In the genomic region with DNA sequence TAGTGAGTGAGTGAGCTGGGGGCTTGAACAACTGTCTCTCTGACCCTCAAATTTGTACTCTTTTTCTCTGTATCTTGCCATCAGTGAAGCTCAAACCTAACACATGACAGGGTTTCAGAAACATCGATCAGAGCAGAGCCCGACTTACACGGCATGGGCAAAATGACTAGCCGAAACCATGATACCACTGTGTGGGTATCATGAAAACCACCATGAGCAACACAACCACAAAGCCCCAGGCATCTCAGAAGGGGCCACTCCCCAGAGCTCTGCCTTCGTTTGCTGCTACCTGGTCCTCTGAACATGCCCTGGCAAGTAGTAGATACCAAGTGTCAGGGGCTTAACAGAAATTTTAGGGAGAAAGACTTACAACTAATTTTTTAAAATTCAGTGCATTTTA, we compare ENCODE assay signal across 19 cellular contexts.
DNase-seq lines count a peak whose midpoint lies in the region; ATAC-seq lines count a peak whose summit lies in the region.
"Had no signal": no experiment of that assay in that cellular context is flagged by ENCODE, and none has a peak within 500 bp of the region (broad histone marks: within the 10 kb centered on the region; RNA-seq: fewer than 3 reads in every experiment).

No MANE protein-coding gene starts in this region.

- H3K4me1 Mint-ChIP-seq in activated T-cell treated with anti-CD3 and anti-CD28 coated beads, Interleukin-2, amount 50 U/mL, for 4 hours (ENCODE audit: low read depth), result no peaks in the 10 kb centered on the region
- H3K4me1 Mint-ChIP-seq in activated T-cell treated with anti-CD3 and anti-CD28 coated beads, Interleukin-2, amount 50 U/mL, for 24 hours (ENCODE audit: low read depth), result peaks cover 4% of the 10 kb centered on the region
- no peaks in the 10 kb centered on the region for H3K4me1 Mint-ChIP-seq in T-helper 2 cell treated with Interferon-gamma antibody and Interleukin-4, amounts not matched to agents 5 μg/mL and 100 μg/mL, for 36 hours (ENCODE audit: low read depth)
- H3K4me1 Mint-ChIP-seq: stimulated activated naive B cell treated with anti-CD40 and anti-IgM and Interleukin-4, amounts not matched to agents 10 μg/mL and 1 μg/mL and 100 μg/mL, for 72 hours had no signal

- ATAC-seq in activated T-cell treated with anti-CD3 and anti-CD28 coated beads, Interleukin-2, amount 50 U/mL, for 4 hours, result peak; percentile 65 to 67
- ATAC-seq in HG03378 (IDR thresholded peaks at IDR 0.05; ENCODE audit: unreplicated experiment) (peak; percentile 46), GM21528 (IDR thresholded peaks at IDR 0.05; ENCODE audit: low FRiP score, unreplicated experiment) (no peak)
- ATAC-seq: stimulated activated naive B cell treated with anti-CD40 and anti-IgM and Interleukin-4, amounts not matched to agents 10 μg/mL and 1 μg/mL and 100 μg/mL, for 72 hours had no signal

- peaks cover 5% of the 10 kb centered on the region for H3K9me3 Mint-ChIP-seq in activated T-cell treated with anti-CD3 and anti-CD28 coated beads, Interleukin-2, amount 50 U/mL, for 4 hours
- peaks cover 11% of the 10 kb centered on the region for H3K9me3 Mint-ChIP-seq in activated T-cell treated with anti-CD3 and anti-CD28 coated beads, Interleukin-2, amount 50 U/mL, for 24 hours
- no peaks in the 10 kb centered on the region for H3K9me3 Mint-ChIP-seq in T-helper 2 cell treated with Interferon-gamma antibody and Interleukin-4, amounts not matched to agents 5 μg/mL and 100 μg/mL, for 36 hours
- H3K9me3 Mint-ChIP-seq: stimulated activated naive B cell treated with anti-CD40 and anti-IgM and Interleukin-4, amounts not matched to agents 10 μg/mL and 1 μg/mL and 100 μg/mL, for 72 hours had no signal

- no peak for DNase-seq in activated T-cell treated with anti-CD3 and anti-CD28 coated beads, Interleukin-2, amount 50 U/mL, for 4 hours
- no peak for DNase-seq in activated T-cell treated with anti-CD3 and anti-CD28 coated beads, Interleukin-2, amount 50 U/mL, for 24 hours
- peak; percentile 16 for DNase-seq in T-helper 2 cell treated with Interferon-gamma antibody and Interleukin-4, amounts not matched to agents 5 μg/mL and 100 μg/mL, for 36 hours (ENCODE audit: low spot score)
- DNase-seq in stimulated activated CD8-positive, alpha-beta memory T cell treated with anti-CD3 and anti-CD28 coated beads, Interleukin-4, amount 100 ng/mL, for 48 hours, result peak; percentile 50
- DNase-seq in DMS79 (lab: John Stamatoyannopoulos, UW), result no peak
- no peak for DNase-seq in cerebellum (ENCODE audit: low spot score)
- DNase-seq: activated CD4-positive, CD25-positive, alpha-beta regulatory T cell; cortex of kidney; erythroblast; GDM1; HCEC 1CT; head of caudate nucleus; kidney glomerular epithelial cell; NCI-H187 treated with DMSO at 0.1 percent for 48 hours; NCI-H524 treated with DMSO at 0.1 percent for 48 hours; stimulated activated naive B cell treated with anti-CD40 and anti-IgM and Interleukin-4, amounts not matched to agents 10 μg/mL and 1 μg/mL and 100 μg/mL, for 72 hours; upper lobe of right lung had no signal

- no peaks in the 10 kb centered on the region for H3K36me3 Mint-ChIP-seq in activated T-cell treated with anti-CD3 and anti-CD28 coated beads, Interleukin-2, amount 50 U/mL, for 4 hours (ENCODE audit: insufficient read depth)
- H3K36me3 Mint-ChIP-seq in activated T-cell treated with anti-CD3 and anti-CD28 coated beads, Interleukin-2, amount 50 U/mL, for 24 hours (ENCODE audit: low read depth), result no peaks in the 10 kb centered on the region
- no peaks in the 10 kb centered on the region for H3K36me3 Mint-ChIP-seq in T-helper 2 cell treated with Interferon-gamma antibody and Interleukin-4, amounts not matched to agents 5 μg/mL and 100 μg/mL, for 36 hours (ENCODE audit: low read depth)
- H3K36me3 Mint-ChIP-seq: stimulated activated naive B cell treated with anti-CD40 and anti-IgM and Interleukin-4, amounts not matched to agents 10 μg/mL and 1 μg/mL and 100 μg/mL, for 72 hours had no signal

- H3K27ac Mint-ChIP-seq in activated T-cell treated with anti-CD3 and anti-CD28 coated beads, Interleukin-2, amount 50 U/mL, for 24 hours, result no peak overlapping the region
- no peak overlapping the region for H3K27ac Mint-ChIP-seq in T-helper 2 cell treated with Interferon-gamma antibody and Interleukin-4, amounts not matched to agents 5 μg/mL and 100 μg/mL, for 36 hours
- H3K27ac Mint-ChIP-seq: stimulated activated naive B cell treated with anti-CD40 and anti-IgM and Interleukin-4, amounts not matched to agents 10 μg/mL and 1 μg/mL and 100 μg/mL, for 72 hours had no signal

- no peak overlapping the region for H3K4me3 Mint-ChIP-seq in activated T-cell treated with anti-CD3 and anti-CD28 coated beads, Interleukin-2, amount 50 U/mL, for 4 hours
- no peak overlapping the region for H3K4me3 Mint-ChIP-seq in activated T-cell treated with anti-CD3 and anti-CD28 coated beads, Interleukin-2, amount 50 U/mL, for 24 hours
- H3K4me3 Mint-ChIP-seq in T-helper 2 cell treated with Interferon-gamma antibody and Interleukin-4, amounts not matched to agents 5 μg/mL and 100 μg/mL, for 36 hours, result no peak overlapping the region
- H3K4me3 Mint-ChIP-seq: stimulated activated naive B cell treated with anti-CD40 and anti-IgM and Interleukin-4, amounts not matched to agents 10 μg/mL and 1 μg/mL and 100 μg/mL, for 72 hours had no signal

- no peaks in the 10 kb centered on the region for H3K27me3 Mint-ChIP-seq in activated T-cell treated with anti-CD3 and anti-CD28 coated beads, Interleukin-2, amount 50 U/mL, for 4 hours (ENCODE audit: low read depth)
- H3K27me3 Mint-ChIP-seq in activated T-cell treated with anti-CD3 and anti-CD28 coated beads, Interleukin-2, amount 50 U/mL, for 24 hours, result no peaks in the 10 kb centered on the region
- H3K27me3 Mint-ChIP-seq in T-helper 2 cell treated with Interferon-gamma antibody and Interleukin-4, amounts not matched to agents 5 μg/mL and 100 μg/mL, for 36 hours (ENCODE audit: low read depth), result no peaks in the 10 kb centered on the region
- H3K27me3 Mint-ChIP-seq: stimulated activated naive B cell treated with anti-CD40 and anti-IgM and Interleukin-4, amounts not matched to agents 10 μg/mL and 1 μg/mL and 100 μg/mL, for 72 hours had no signal

Comparison
In these comparisons a context has a peak if more than half of its experiments do, and no peak if none do; other contexts are left out.
1. DNase-seq: peak in T-helper 2 cell treated with Interferon-gamma antibody and Interleukin-4, amounts not matched to agents 5 μg/mL and 100 μg/mL, for 36 hours (single experiment) and stimulated activated CD8-positive, alpha-beta memory T cell treated with anti-CD3 and anti-CD28 coated beads, Interleukin-4, amount 100 ng/mL, for 48 hours (single experiment); none in activated T-cell treated with anti-CD3 and anti-CD28 coated beads, Interleukin-2, amount 50 U/mL, for 4 hours (single experiment), activated T-cell treated with anti-CD3 and anti-CD28 coated beads, Interleukin-2, amount 50 U/mL, for 24 hours (single experiment), DMS79 (single experiment) and cerebellum (single experiment).